Comparison of ENCODE assay signal across 24 cellular contexts in genomic region chr17:75831032-75831567, GRCh38. TPM values are rescaled to one million over a fixed set of nuclear protein-coding genes. Genes with fewer than 3 reads are reported as not detected.
DNase-seq lines count a peak whose midpoint lies in the region; FAIRE-seq and TF ChIP-seq lines count a peak whose summit lies in the region.
"Had no signal": no experiment of that assay in that cellular context is flagged by ENCODE, and none has a peak within 500 bp of the region (broad histone marks: within the 10 kb centered on the region; RNA-seq: fewer than 3 reads in every experiment).

No MANE protein-coding gene starts in this region.

- intact Hi-C loops in posterior cingulate gyrus (cut with DNase I) = no loop called here

- no peak for FAIRE-seq in small intestine (lab: Jason Lieb, UNC)
- FAIRE-seq: GM19239, pancreas, RCC 7860 had no signal

- CTCF ChIA-PET in activated CD4-positive, alpha-beta T cell treated with anti-CD3 and anti-CD28 coated beads, Interleukin-2, amount 10 ng/mL, durations not matched to agents 7 days and 5 days (lab: Charles Lee) = interaction anchor here (1.0 to 1.9 kb wide), 7 partner anchors 13 to 37 kb away, joined by 3 to 10 read pairs (median 5); partner anchors contain the start of gene UNC13D
- CTCF ChIA-PET in RWPE1 (lab: Yijun Ruan, JAX) = interaction anchor here (0.7 to 1.7 kb wide), 4 partner anchors 16 to 68 kb away, joined by 3 to 7 read pairs (median 4); no protein-coding TSS in a partner anchor

- in situ Hi-C loops in GM23248 (cut with MboI) = no loop called here

- H3K27ac Mint-ChIP-seq in activated CD4-positive, alpha-beta T cell treated with anti-CD3 and anti-CD28 coated beads, Interleukin-2, amount 10 ng/mL, durations not matched to agents 7 days and 5 days = peak overlapping the region; percentile 36
- H3K27ac Mint-ChIP-seq in endodermal cell = no peak overlapping the region

- H3K4me2 ChIP-seq in GM23248 (ENCODE audit: unreplicated experiment) = no peak overlapping the region

- peak overlapping the region; percentile 67 for H3K27ac ChIP-seq in RWPE1
- H3K27ac ChIP-seq in endodermal cell (ENCODE audit: low read depth, low read length) = no peak overlapping the region
- no peak overlapping the region for H3K27ac ChIP-seq in small intestine (ENCODE audit: low read depth in 1 of 2, low read length in 1 of 2)
- no peak overlapping the region for H3K27ac ChIP-seq in GM23248
- H3K27ac ChIP-seq: pancreas, SK-N-MC, tibial artery had no signal

- H3K4me3 ChIP-seq in endodermal cell (ENCODE audit: low read length) = no peak overlapping the region
- no peak overlapping the region for H3K4me3 ChIP-seq in small intestine (ENCODE audit: low read depth in 1 of 2, low read length in 2 of 2)
- H3K4me3 ChIP-seq in GM23248 = no peak overlapping the region
- H3K4me3 ChIP-seq: pancreas, SK-N-MC, tibial artery had no signal

- POLR2A ChIA-PET in activated CD4-positive, alpha-beta T cell treated with anti-CD3 and anti-CD28 coated beads, Interleukin-2, amount 10 ng/mL, durations not matched to agents 7 days and 5 days (lab: Charles Lee) = no interaction called here
- POLR2A ChIA-PET in RWPE1 (lab: Yijun Ruan, JAX; ENCODE audit: low non-redundant PET) = no interaction called here

- no peaks in the 10 kb centered on the region for H3K79me2 ChIP-seq in GM23248 (ENCODE audit: insufficient read depth)

- H3K4me1 ChIP-seq in endodermal cell (ENCODE audit: control insufficient read depth, insufficient read depth, low read length) = no peaks in the 10 kb centered on the region
- peaks cover 0 to 3% of the 10 kb centered on the region in 2 donors for H3K4me1 ChIP-seq in small intestine (ENCODE audit: control insufficient read depth in 2 of 2, insufficient read depth in 1 of 2, low read depth in 1 of 2, low read length in 1 of 2)
- peaks cover 9% of the 10 kb centered on the region for H3K4me1 ChIP-seq in GM23248 (ENCODE audit: insufficient read depth)

- peaks cover 48% of the 10 kb centered on the region for H3K4me1 Mint-ChIP-seq in activated CD4-positive, alpha-beta T cell treated with anti-CD3 and anti-CD28 coated beads, Interleukin-2, amount 10 ng/mL, durations not matched to agents 7 days and 5 days
- H3K4me1 Mint-ChIP-seq in endodermal cell = peaks cover 14% of the 10 kb centered on the region

- no peaks in the 10 kb centered on the region for H3F3A ChIP-seq in GM23248 (ENCODE audit: insufficient read depth)

- DNase-seq in activated CD4-positive, alpha-beta T cell treated with anti-CD3 and anti-CD28 coated beads, Interleukin-2, amount 10 ng/mL, durations not matched to agents 7 days and 5 days = no peak
- DNase-seq in activated CD4-positive, alpha-beta T cell treated with anti-CD3 and anti-CD28 coated beads, Interleukin-2, amount 50 U/mL, for 48 hours = no peak
- DNase-seq in RWPE1 (ENCODE audit: low spot score) = no peak
- DNase-seq in endodermal cell = no peak
- peak; percentile 29 for DNase-seq in small intestine
- no peak for DNase-seq in posterior cingulate gyrus
- no peak for DNase-seq in germinal center (ENCODE audit: low spot score)
- DNase-seq in GM23248 = no peak
- DNase-seq: 8988T; anterior cingulate cortex; Calu3; cerebellar nuclear complex; effector memory CD4-positive, alpha-beta T cell; KBM-7; MV-4-11; NCI-H187 treated with DMSO at 0.1 percent for 48 hours; NCI-H345; stimulated activated naive CD4-positive, alpha-beta T cell treated with Interleukin-2 at 50 U/mL for 16 hours; T1000; tibial artery had no signal

- peaks cover 6% of the 10 kb centered on the region for H3K36me3 ChIP-seq in endodermal cell (ENCODE audit: control insufficient read depth, insufficient read depth, low read length)
- peaks cover 0 to 3% of the 10 kb centered on the region in 2 donors for H3K36me3 ChIP-seq in small intestine (ENCODE audit: control insufficient read depth in 2 of 2, insufficient read depth in 2 of 2, low read length in 2 of 2)
- H3K36me3 ChIP-seq in GM23248 (ENCODE audit: low read depth) = no peaks in the 10 kb centered on the region
- H3K36me3 ChIP-seq: pancreas had no signal

- no peaks in the 10 kb centered on the region for H3K9me3 Mint-ChIP-seq in activated CD4-positive, alpha-beta T cell treated with anti-CD3 and anti-CD28 coated beads, Interleukin-2, amount 10 ng/mL, durations not matched to agents 7 days and 5 days
- no peaks in the 10 kb centered on the region for H3K9me3 Mint-ChIP-seq in endodermal cell

- H3K9me2 ChIP-seq in GM23248 (ENCODE audit: insufficient read depth) = no peaks in the 10 kb centered on the region

- TF ChIP-seq CTCF in RWPE1 (conservative IDR thresholded peaks at IDR 0.05; ENCODE audit: low read depth) = no peak
- TF ChIP-seq CTCF in endodermal cell (conservative IDR thresholded peaks at IDR 0.05) = no peak

- 83 to 92% methylated on average over 1 to 8 of the region's 15 CpGs for WGBS in endodermal cell (ENCODE audit: insufficient coverage in 1 of 2, insufficient read length in 1 of 2), 2 experiments
- WGBS in small intestine, 3 donors = 56 to 84% (median 68%) methylated on average over 14 to 15 of the region's 15 CpGs
- 78 to 87% methylated on average over 6 to 15 of the region's 15 CpGs for WGBS in GM23248 (ENCODE audit: low coverage in 1 of 2, low lambda C conversion rate in 2 of 2, missing lambda C conversion rate in 2 of 2), 2 experiments

- H3K36me3 Mint-ChIP-seq in activated CD4-positive, alpha-beta T cell treated with anti-CD3 and anti-CD28 coated beads, Interleukin-2, amount 10 ng/mL, durations not matched to agents 7 days and 5 days (ENCODE audit: low read depth) = peaks cover 42% of the 10 kb centered on the region
- peaks cover 2% of the 10 kb centered on the region for H3K36me3 Mint-ChIP-seq in endodermal cell (ENCODE audit: low read depth)

- H3K9ac ChIP-seq in endodermal cell (ENCODE audit: extremely low read depth, low read length, poor library complexity, severe bottlenecking) (no peak overlapping the region), GM23248 (no peak overlapping the region)

- H3K9me3 ChIP-seq in endodermal cell (ENCODE audit: control insufficient read depth, low read length) = no peaks in the 10 kb centered on the region
- no peaks in the 10 kb centered on the region for H3K9me3 ChIP-seq in small intestine (ENCODE audit: control insufficient read depth, low read depth)
- no peaks in the 10 kb centered on the region for H3K9me3 ChIP-seq in GM23248 (ENCODE audit: low read depth)
- H3K9me3 ChIP-seq: pancreas, tibial artery had no signal

- H4K20me1 ChIP-seq in GM23248 (ENCODE audit: insufficient read depth) = no peaks in the 10 kb centered on the region

- no peak overlapping the region for H3K4me3 Mint-ChIP-seq in activated CD4-positive, alpha-beta T cell treated with anti-CD3 and anti-CD28 coated beads, Interleukin-2, amount 10 ng/mL, durations not matched to agents 7 days and 5 days
- H3K4me3 Mint-ChIP-seq in endodermal cell = peak overlapping the region; percentile 45

- H2AFZ ChIP-seq in GM23248 = no peak overlapping the region

- H3K27me3 ChIP-seq in endodermal cell (ENCODE audit: control insufficient read depth, insufficient read depth, low read length, poor library complexity, severe bottlenecking) (no peaks in the 10 kb centered on the region), small intestine (ENCODE audit: control insufficient read depth in 2 of 2, insufficient read depth in 2 of 2, low read length in 2 of 2) (no peaks in the 10 kb centered on the region), GM23248 (replicated peaks; ENCODE audit: insufficient read depth) (no peaks in the 10 kb centered on the region)
- H3K27me3 ChIP-seq: pancreas, tibial artery had no signal

- no peaks in the 10 kb centered on the region for H3K27me3 Mint-ChIP-seq in activated CD4-positive, alpha-beta T cell treated with anti-CD3 and anti-CD28 coated beads, Interleukin-2, amount 10 ng/mL, durations not matched to agents 7 days and 5 days
- H3K27me3 Mint-ChIP-seq in endodermal cell (ENCODE audit: insufficient read depth) = no peaks in the 10 kb centered on the region

RNA-seq across cellular contexts. Expression of gene UNC13D, which starts 13.1 kb away (rescaled TPM):
- 100 to 1,000 TPM; 161 to 182 TPM for total RNA-seq in activated CD4-positive, alpha-beta T cell treated with anti-CD3 and anti-CD28 coated beads, Interleukin-2, amount 10 ng/mL, durations not matched to agents 7 days and 5 days
- 1 to 10 TPM; 6.3 to 6.4 TPM for total RNA-seq in endodermal cell
- 1.1 TPM for polyA plus RNA-seq in endodermal cell (2013, experiment 1 of 2)
- polyA plus RNA-seq in endodermal cell (2013, experiment 2 of 2) = 2.6 TPM
- polyA plus RNA-seq in small intestine (10 to 100 TPM in 2 of 3 donors, 1 to 10 TPM in 1; 9.8 to 40.3 (median 15.3) TPM), GM23248 (2016; fragmentation: Nextera tagmentation; extraction: Ambion mirVana) (0.06 TPM in 1 of 2 replicates, not detected in the other)
- total RNA-seq in GM23248 (2014; rRNA removed; shearing (Covaris generic)) = under 0.01 and 0.65 TPM in 2 replicates

RNA-seq across cellular contexts. Expression of gene WBP2, which starts 24.0 kb away (rescaled TPM):
- 10 to 100 TPM; 76.8 to 83.5 TPM for total RNA-seq in activated CD4-positive, alpha-beta T cell treated with anti-CD3 and anti-CD28 coated beads, Interleukin-2, amount 10 ng/mL, durations not matched to agents 7 days and 5 days
- total RNA-seq in endodermal cell = 10 to 100 TPM; 74.3 to 82.7 TPM
- polyA plus RNA-seq in endodermal cell (2013, experiment 1 of 2) = 89.2 TPM
- 87.4 TPM for polyA plus RNA-seq in endodermal cell (2013, experiment 2 of 2)
- polyA plus RNA-seq in small intestine (100 to 1,000 TPM in 1 of 3 donors, 10 to 100 TPM in 2; 68.4 to 121 (median 82.7) TPM), GM23248 (2016; fragmentation: Nextera tagmentation; extraction: Ambion mirVana) (59.4 and 64.8 TPM in 2 replicates)
- total RNA-seq in GM23248 (2014; rRNA removed; shearing (Covaris generic)) = 17.4 and 22.9 TPM in 2 replicates

RNA-seq across cellular contexts. Expression of gene UNK, which starts 46.5 kb away (rescaled TPM):
- 10 to 100 TPM; 27.1 to 28.7 TPM for total RNA-seq in activated CD4-positive, alpha-beta T cell treated with anti-CD3 and anti-CD28 coated beads, Interleukin-2, amount 10 ng/mL, durations not matched to agents 7 days and 5 days
- total RNA-seq in endodermal cell = 10 to 100 TPM; 38.0 to 39.0 TPM
- 40.1 TPM for polyA plus RNA-seq in endodermal cell (2013, experiment 1 of 2)
- 37.5 TPM for polyA plus RNA-seq in endodermal cell (2013, experiment 2 of 2)
- polyA plus RNA-seq in small intestine = 10 to 100 TPM in 2 of 3 donors, 1 to 10 TPM in 1; 8.9 to 20.0 (median 12.7) TPM
- 11.5 and 20.2 TPM in 2 replicates for total RNA-seq in GM23248 (2014; rRNA removed; shearing (Covaris generic))
- polyA plus RNA-seq in GM23248 (2016; fragmentation: Nextera tagmentation; extraction: Ambion mirVana) = 12.4 and 13.3 TPM in 2 replicates

RNA-seq across cellular contexts. Expression of gene TRIM47, which starts 47.3 kb away (rescaled TPM):
- 10 to 100 TPM; 33.9 to 43.4 TPM for total RNA-seq in activated CD4-positive, alpha-beta T cell treated with anti-CD3 and anti-CD28 coated beads, Interleukin-2, amount 10 ng/mL, durations not matched to agents 7 days and 5 days
- 1 to 10 TPM; 1.6 to 2.7 TPM for total RNA-seq in endodermal cell
- 1.4 TPM for polyA plus RNA-seq in endodermal cell (2013, experiment 1 of 2)
- polyA plus RNA-seq in endodermal cell (2013, experiment 2 of 2) = 0.62 TPM
- polyA plus RNA-seq in small intestine (10 to 100 TPM; 24.9 to 63.3 (median 62.7) TPM), GM23248 (2016; fragmentation: Nextera tagmentation; extraction: Ambion mirVana) (1.2 and 2.0 TPM in 2 replicates)
- total RNA-seq in GM23248 (2014; rRNA removed; shearing (Covaris generic)) = 1.4 and 2.4 TPM in 2 replicates

Comparison
In these comparisons a context has a peak if more than half of its experiments do, and no peak if none do; other contexts are left out.
1. RNA of gene UNC13D, which starts 13.1 kb away (total RNA-seq): 161 to 182 TPM in activated CD4-positive, alpha-beta T cell treated with anti-CD3 and anti-CD28 coated beads, Interleukin-2, amount 10 ng/mL, durations not matched to agents 7 days and 5 days; 6.3 to 6.4 TPM in endodermal cell and under 0.01 to 0.65 TPM in GM23248; every median in the first group is over 10 times any median in the second.